ENCODE assay signal across 21 cellular contexts in the genomic region with DNA sequence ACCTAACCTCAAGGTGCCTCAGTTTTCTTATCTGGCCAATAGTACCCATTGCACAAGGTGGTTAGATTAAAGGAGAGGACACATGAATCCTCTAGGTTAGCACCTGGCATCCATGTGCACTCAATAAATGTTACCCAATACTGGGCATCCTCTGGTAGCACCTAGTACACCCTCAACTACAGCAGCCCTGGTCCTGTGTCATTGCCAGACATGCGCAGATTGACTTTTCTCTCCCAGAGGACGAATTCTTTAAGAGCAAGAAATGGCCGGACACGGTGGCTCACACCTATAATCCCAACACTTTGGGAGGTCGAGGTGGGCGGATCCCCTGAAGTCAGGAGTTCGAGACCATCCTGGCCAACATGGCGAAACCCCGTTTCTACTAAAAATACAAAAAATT. TPM values are rescaled to one million over a fixed set of nuclear protein-coding genes. Genes with fewer than 3 reads are reported as not detected.
DNase-seq lines count a peak whose midpoint lies in the region; ATAC-seq and TF ChIP-seq lines count a peak whose summit lies in the region.
"Had no signal": no experiment of that assay in that cellular context is flagged by ENCODE, and none has a peak within 500 bp of the region (broad histone marks: within the 10 kb centered on the region; RNA-seq: fewer than 3 reads in every experiment).

No MANE protein-coding gene starts in this region.

- H3K4me3 ChIP-seq in BLaER1 treated with 17β-estradiol and CSF1 and Interleukin-3, amounts not matched to agents 10 nM and 100 nM: no peak overlapping the region
- H3K4me3 ChIP-seq in gastrocnemius medialis: no peak overlapping the region
- H3K4me3 ChIP-seq: GM12878, GM23338, K562 had no signal

- peaks cover 0 to 26% (median 0%) of the 10 kb centered on the region in 11 experiments; a peak in 10 of 22 replicates for H3K9me3 ChIP-seq in BLaER1 treated with 17β-estradiol and CSF1 and Interleukin-3, amounts not matched to agents 10 nM and 100 nM (replicated peaks in 1 of 11)
- no peaks in the 10 kb centered on the region for H3K9me3 ChIP-seq in gastrocnemius medialis

- TF ChIP-seq POLR2A in gastrocnemius medialis (IDR thresholded peaks at IDR 0.05): no peak
- TF ChIP-seq POLR2A in erythroblast (IDR thresholded peaks at IDR 0.05; ENCODE audit: low read length): no peak

- no peaks in the 10 kb centered on the region for H3K4me1 Mint-ChIP-seq in type B pancreatic cell (ENCODE audit: unreplicated experiment)
- H3K4me1 Mint-ChIP-seq: GM23338 had no signal

- H3K4me2 ChIP-seq in BLaER1 treated with 17β-estradiol and CSF1 and Interleukin-3, amounts not matched to agents 10 nM and 100 nM: peak overlapping the region in 7 of 11 experiments; percentile 90 to 98 (median 94); a peak in 14 of 22 replicates
- H3K4me2 ChIP-seq: GM23338 had no signal

- peak overlapping the region in 9 of 11 experiments; percentile 2 to 99 (median 94); a peak in 11 of 22 replicates for H3K27ac ChIP-seq in BLaER1 treated with 17β-estradiol and CSF1 and Interleukin-3, amounts not matched to agents 10 nM and 100 nM
- H3K27ac ChIP-seq in gastrocnemius medialis: peak overlapping the region; percentile 98 to 100 (median 100)
- H3K27ac ChIP-seq: HL-60 had no signal

- peaks cover 33 to 100% (median 97%) of the 10 kb centered on the region in 10 experiments for H3K4me1 ChIP-seq in BLaER1 treated with 17β-estradiol and CSF1 and Interleukin-3, amounts not matched to agents 10 nM and 100 nM
- peaks cover 61 to 63% of the 10 kb centered on the region in 2 donors for H3K4me1 ChIP-seq in gastrocnemius medialis

- intact Hi-C loops in gastrocnemius medialis (cut with DNase I; ENCODE audit: low total_unique reads): loop anchor here (10.0 kb wide), 3 partner anchors 343 to 1523 kb away; a partner anchor contains a TSS

- H3K27me3 Mint-ChIP-seq in type B pancreatic cell: no peaks in the 10 kb centered on the region

- H3K9ac ChIP-seq in BLaER1 treated with 17β-estradiol and CSF1 and Interleukin-3, amounts not matched to agents 10 nM and 100 nM: peak overlapping the region in 1 of 11 experiments; percentile 15; a peak in 3 of 22 replicates

- H4K20me1 ChIP-seq in BLaER1 treated with 17β-estradiol and CSF1 and Interleukin-3, amounts not matched to agents 10 nM and 100 nM: peaks cover 0 to 13% (median 0%) of the 10 kb centered on the region in 11 experiments; a peak in 2 of 22 replicates

- ATAC-seq in left lobe of liver (peak; percentile 60), gastrocnemius medialis (no peak)
- ATAC-seq: CD8-positive, alpha-beta T cell; GM12878; GM23338; K562 had no signal

- H3K36me3 Mint-ChIP-seq in type B pancreatic cell: peaks cover 36% of the 10 kb centered on the region

- no peak overlapping the region for H3K4me3 Mint-ChIP-seq in type B pancreatic cell
- H3K4me3 Mint-ChIP-seq: CD14-positive monocyte; CD8-positive, alpha-beta T cell; GM23338 had no signal

- H3K27me3 ChIP-seq in BLaER1 treated with 17β-estradiol and CSF1 and Interleukin-3, amounts not matched to agents 10 nM and 100 nM: no peaks in the 10 kb centered on the region
- H3K27me3 ChIP-seq in gastrocnemius medialis: no peaks in the 10 kb centered on the region

- DNase-seq in left lobe of liver (ENCODE audit: low spot score) (peak; percentile 87), mesenteric fat pad (ENCODE audit: low spot score) (peak; percentile 55), gastrocnemius medialis (no peak), OCI-M2 (lab: John Stamatoyannopoulos, UW; ENCODE audit: unreplicated experiment) (no peak), SHP77 treated with DMSO at 0.1 percent for 48 hours (lab: John Stamatoyannopoulos, UW) (no peak), erythroblast (lab: John Stamatoyannopoulos, UW) (no peak), type B pancreatic cell (ENCODE audit: extremely low spot score, unreplicated experiment) (no peak)
- DNase-seq: AML-193; Calu3; CD8-positive, alpha-beta T cell; DMS79 treated with DMSO at 0.1 percent for 48 hours; GF-D8; HCEC 1CT; IMR-90 had no signal

- H3K36me3 ChIP-seq in BLaER1 treated with 17β-estradiol and CSF1 and Interleukin-3, amounts not matched to agents 10 nM and 100 nM: peaks cover 41 to 98% (median 88%) of the 10 kb centered on the region in 11 experiments
- peaks cover 0 to 46% of the 10 kb centered on the region in 2 donors for H3K36me3 ChIP-seq in gastrocnemius medialis

- H3K27ac Mint-ChIP-seq in type B pancreatic cell: no peak overlapping the region
- H3K27ac Mint-ChIP-seq: CD8-positive, alpha-beta T cell; GM23338 had no signal

- H3K9me3 Mint-ChIP-seq in type B pancreatic cell: no peaks in the 10 kb centered on the region
- H3K9me3 Mint-ChIP-seq: CD8-positive, alpha-beta T cell; GM23338 had no signal

- in situ Hi-C loops in gastrocnemius medialis (cut with MboI; ENCODE audit: low sequenced_read_pairs in 4 of 4): no loop called here

- no peak for TF ChIP-seq CTCF in gastrocnemius medialis (IDR thresholded peaks at IDR 0.05 in 4 of 5, conservative IDR thresholded peaks at IDR 0.05 in 1 of 5)
- TF ChIP-seq CTCF in type B pancreatic cell (conservative IDR thresholded peaks at IDR 0.05): no peak

RNA-seq across cellular contexts. Expression of a gene that starts 7.3 kb away (rescaled TPM):
- total RNA-seq in left lobe of liver (79.4 TPM), mesenteric fat pad (103 TPM), gastrocnemius medialis (100 to 1,000 TPM; 121 to 184 (median 145) TPM), type B pancreatic cell (ENCODE audit: low replicate concordance) (36.4 and 45.4 TPM in 2 replicates)

RNA-seq across cellular contexts. Expression of a gene that starts 8.8 kb away (rescaled TPM):
- not detected for total RNA-seq in left lobe of liver
- total RNA-seq in mesenteric fat pad: not detected
- total RNA-seq in gastrocnemius medialis: not detected
- not detected in 2 replicates for total RNA-seq in type B pancreatic cell (ENCODE audit: low replicate concordance)
- total RNA-seq: Calu3; CD8-positive, alpha-beta T cell; GM12878; K562 had no signal

RNA-seq across cellular contexts. Expression of a gene that starts 12.9 kb away (rescaled TPM):
- total RNA-seq in left lobe of liver (not detected), mesenteric fat pad (not detected), gastrocnemius medialis (not detected), type B pancreatic cell (ENCODE audit: low replicate concordance) (2.0 TPM in 1 of 2 replicates, not detected in the other)
- total RNA-seq: Calu3; CD8-positive, alpha-beta T cell; GM12878; GM23338; HT1080; IMR-90; K562 had no signal

Comparison
In these comparisons a context has a peak if more than half of its experiments do, and no peak if none do; other contexts are left out.
1. DNase-seq: peak in left lobe of liver (single experiment) and mesenteric fat pad (single experiment); none in gastrocnemius medialis (0 of 2), OCI-M2 (single experiment), SHP77 treated with DMSO at 0.1 percent for 48 hours (single experiment), erythroblast (0 of 2) and type B pancreatic cell (single experiment).